ENCODE assay signal across 2 cellular contexts in genomic region chr13:28321751-28322150, GRCh38.
TF ChIP-seq lines count a peak whose summit lies in the region.

No MANE protein-coding gene starts in this region.

TF ChIP-seq in IMR-90, 13 proteins besides CTCF, POLR2A, EP300 and RAD21:
- TF ChIP-seq, protein P1, sequence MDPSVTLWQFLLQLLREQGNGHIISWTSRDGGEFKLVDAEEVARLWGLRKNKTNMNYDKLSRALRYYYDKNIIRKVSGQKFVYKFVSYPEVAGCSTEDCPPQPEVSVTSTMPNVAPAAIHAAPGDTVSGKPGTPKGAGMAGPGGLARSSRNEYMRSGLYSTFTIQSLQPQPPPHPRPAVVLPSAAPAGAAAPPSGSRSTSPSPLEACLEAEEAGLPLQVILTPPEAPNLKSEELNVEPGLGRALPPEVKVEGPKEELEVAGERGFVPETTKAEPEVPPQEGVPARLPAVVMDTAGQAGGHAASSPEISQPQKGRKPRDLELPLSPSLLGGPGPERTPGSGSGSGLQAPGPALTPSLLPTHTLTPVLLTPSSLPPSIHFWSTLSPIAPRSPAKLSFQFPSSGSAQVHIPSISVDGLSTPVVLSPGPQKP (IDR thresholded peaks at IDR 0.05; ENCODE audit: borderline replicate concordance, low read depth, low read length): no peak
- TF ChIP-seq MXI1 (IDR thresholded peaks at IDR 0.05; ENCODE audit: borderline replicate concordance, low read depth, low read length) (no peak), FOS (IDR thresholded peaks at IDR 0.05; ENCODE audit: low read depth, low read length) (no peak), USF2 (IDR thresholded peaks at IDR 0.05; ENCODE audit: low read depth, low read length) (no peak), MAFK (IDR thresholded peaks at IDR 0.05; ENCODE audit: low read depth, low read length) (no peak), CHD1 (IDR thresholded peaks at IDR 0.05; ENCODE audit: low read depth, low read length) (no peak), NFE2L2 (IDR thresholded peaks at IDR 0.05; ENCODE audit: low read depth, low read length) (no peak), CEBPB (IDR thresholded peaks at IDR 0.05; ENCODE audit: low read depth, low read length) (no peak), BHLHE40 (IDR thresholded peaks at IDR 0.05; ENCODE audit: low read depth, low read length) (no peak), RFX5 (IDR thresholded peaks at IDR 0.05; ENCODE audit: low read depth, low read length) (no peak), MAZ (IDR thresholded peaks at IDR 0.05; ENCODE audit: borderline replicate concordance, low read depth, low read length) (no peak), RCOR1 (IDR thresholded peaks at IDR 0.05; ENCODE audit: insufficient replicate concordance, low read length) (no peak), SMC3 (IDR thresholded peaks at IDR 0.05; ENCODE audit: low read depth, low read length) (no peak)

TF ChIP-seq in endothelial cell of umbilical vein, 7 proteins besides CTCF, POLR2A, EP300 and RAD21:
- TF ChIP-seq GATA2 (IDR thresholded peaks at IDR 0.05; ENCODE audit: insufficient read depth, insufficient read length, low read depth, low read length): no peak
- TF ChIP-seq, protein P2, sequence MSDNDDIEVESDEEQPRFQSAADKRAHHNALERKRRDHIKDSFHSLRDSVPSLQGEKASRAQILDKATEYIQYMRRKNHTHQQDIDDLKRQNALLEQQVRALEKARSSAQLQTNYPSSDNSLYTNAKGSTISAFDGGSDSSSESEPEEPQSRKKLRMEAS (IDR thresholded peaks at IDR 0.05; ENCODE audit: insufficient read depth, insufficient read length): no peak
- TF ChIP-seq POLR2AphosphoS5 (IDR thresholded peaks at IDR 0.05; ENCODE audit: insufficient read depth, low read depth, low read length): no peak
- TF ChIP-seq MYC (IDR thresholded peaks at IDR 0.05; ENCODE audit: low read depth, low read length): no peak
- TF ChIP-seq EZH2 (IDR thresholded peaks at IDR 0.05; ENCODE audit: borderline replicate concordance, low read depth, low read length, severe bottlenecking): no peak
- TF ChIP-seq JUN (IDR thresholded peaks at IDR 0.05; ENCODE audit: borderline replicate concordance, insufficient read depth, insufficient read length, low read depth): no peak
- TF ChIP-seq FOS (IDR thresholded peaks at IDR 0.05; ENCODE audit: borderline replicate concordance, insufficient read depth, low read length): no peak
